In genomic region chr13:22103628-22104027, GRCh38 we compare ENCODE assay signal across 17 cellular contexts.
A peak's percentile ranks its signal among the peaks of the same experiment; 100 is the strongest.
DNase-seq lines count a peak whose midpoint lies in the region; ATAC-seq and TF ChIP-seq lines count a peak whose summit lies in the region.
"Had no signal": no experiment of that assay in that cellular context is flagged by ENCODE, and none has a peak within 500 bp of the region (broad histone marks: within the 10 kb centered on the region; RNA-seq: fewer than 3 reads in every experiment).

No MANE protein-coding gene starts in this region.

- intact Hi-C loops in activated CD4-positive, alpha-beta T cell treated with anti-CD3 and anti-CD28 coated beads, Interleukin-2, amount 10 ng/mL, durations not matched to agents 24 days and 14 days (cut with micrococcal nuclease), result no loop called here

- peaks cover 0 to 2% of the 10 kb centered on the region in 2 donors for H3K4me1 ChIP-seq in neuronal stem cell (ENCODE audit: control insufficient read depth in 2 of 2, insufficient read depth in 1 of 2, low read depth in 1 of 2, low read length in 2 of 2)

- ATAC-seq in activated T-helper 17 cell treated with anti-CD3 and anti-CD28 coated beads, Interleukin-2, amount 50 U/mL, for 72 hours (replicated peaks), result peak; percentile 77
- ATAC-seq in HG03280 (IDR thresholded peaks at IDR 0.05; ENCODE audit: unreplicated experiment), result no peak

- H3K4me1 Mint-ChIP-seq in activated CD4-positive, alpha-beta T cell treated with anti-CD3 and anti-CD28 coated beads, Interleukin-2, amount 10 ng/mL, durations not matched to agents 24 days and 14 days, result peaks cover 34% of the 10 kb centered on the region
- peaks cover 24% of the 10 kb centered on the region for H3K4me1 Mint-ChIP-seq in activated T-helper 17 cell treated with anti-CD3 and anti-CD28 coated beads, Interleukin-2, amount 50 U/mL, for 72 hours
- H3K4me1 Mint-ChIP-seq: H9 had no signal

- no peak overlapping the region for H3K4ac ChIP-seq in neuronal stem cell (ENCODE audit: low read length)

- peak overlapping the region; percentile 27 for H3K27ac Mint-ChIP-seq in activated CD4-positive, alpha-beta T cell treated with anti-CD3 and anti-CD28 coated beads, Interleukin-2, amount 10 ng/mL, durations not matched to agents 24 days and 14 days
- H3K27ac Mint-ChIP-seq in activated T-helper 17 cell treated with anti-CD3 and anti-CD28 coated beads, Interleukin-2, amount 50 U/mL, for 72 hours, result no peak overlapping the region
- H3K27ac Mint-ChIP-seq: H9 had no signal

- no peak overlapping the region for H2AK5ac ChIP-seq in neuronal stem cell (ENCODE audit: low read depth, low read length)

- no peak overlapping the region for H2BK15ac ChIP-seq in neuronal stem cell (ENCODE audit: low read length)

- H3K14ac ChIP-seq in neuronal stem cell (ENCODE audit: low read length), result no peak overlapping the region

- no peak overlapping the region for H3K4me2 ChIP-seq in neuronal stem cell (ENCODE audit: insufficient read depth, low read length, poor library complexity, severe bottlenecking)

- peak overlapping the region; percentile 9 for H3K9ac ChIP-seq in neuronal stem cell (ENCODE audit: low read depth, low read length, poor library complexity)

- H3K9me3 ChIP-seq in neuronal stem cell (replicated peaks in 1 of 2; ENCODE audit: control insufficient read depth in 2 of 2, insufficient read depth in 1 of 2, low read depth in 1 of 2, low read length in 2 of 2), result peaks cover 0 to 2% of the 10 kb centered on the region in 2 donors

- H2BK5ac ChIP-seq in neuronal stem cell (ENCODE audit: low read length), result no peak overlapping the region

- H2BK12ac ChIP-seq in neuronal stem cell (ENCODE audit: low read length), result peak overlapping the region; percentile 41

- peaks cover 21% of the 10 kb centered on the region for H3K9me3 Mint-ChIP-seq in activated CD4-positive, alpha-beta T cell treated with anti-CD3 and anti-CD28 coated beads, Interleukin-2, amount 10 ng/mL, durations not matched to agents 24 days and 14 days
- H3K9me3 Mint-ChIP-seq in activated T-helper 17 cell treated with anti-CD3 and anti-CD28 coated beads, Interleukin-2, amount 50 U/mL, for 72 hours, result peaks cover 3% of the 10 kb centered on the region

- H3K18ac ChIP-seq in neuronal stem cell (ENCODE audit: low read length), result no peak overlapping the region

- no peaks in the 10 kb centered on the region for H3K27me3 ChIP-seq in neuronal stem cell (ENCODE audit: control insufficient read depth in 3 of 3, insufficient read depth in 3 of 3, low read depth in 1 of 3, low read length in 3 of 3)

- no peaks in the 10 kb centered on the region for H3K79me1 ChIP-seq in neuronal stem cell (ENCODE audit: low read depth, low read length)

- no peak overlapping the region for H2AFZ ChIP-seq in neuronal stem cell (ENCODE audit: low read length)

- peaks cover 6% of the 10 kb centered on the region for H3K36me3 Mint-ChIP-seq in activated CD4-positive, alpha-beta T cell treated with anti-CD3 and anti-CD28 coated beads, Interleukin-2, amount 10 ng/mL, durations not matched to agents 24 days and 14 days (ENCODE audit: low read depth)
- no peaks in the 10 kb centered on the region for H3K36me3 Mint-ChIP-seq in activated T-helper 17 cell treated with anti-CD3 and anti-CD28 coated beads, Interleukin-2, amount 50 U/mL, for 72 hours (ENCODE audit: low read depth)

- H3K4me3 ChIP-seq in neuronal stem cell (ENCODE audit: low read length in 2 of 2) (no peak overlapping the region), coronary artery (no peak overlapping the region)

- DNase-seq in activated CD4-positive, alpha-beta T cell treated with anti-CD3 and anti-CD28 coated beads, Interleukin-2, amount 10 ng/mL, durations not matched to agents 24 days and 14 days, result no peak
- DNase-seq in activated CD4-positive, alpha-beta T cell treated with anti-CD3 and anti-CD28 coated beads for 1 hour, result no peak
- peak; percentile 33 for DNase-seq in AG20443 (ENCODE audit: low spot score)
- DNase-seq in neuronal stem cell (ENCODE audit: low spot score), result no peak
- no peak for DNase-seq in coronary artery (ENCODE audit: low spot score)
- DNase-seq in anterior cingulate cortex (lab: John Stamatoyannopoulos, UW), result no peak
- DNase-seq: H9; NCI-H1417; NCI-H1930; NCI-H2171; NCI-H446 treated with DMSO at 0.1 percent for 48 hours; NK-92 treated with Interleukin-12 subunit alpha and Interleukin-12 subunit beta, amount 100 ng/mL, for 24 hours; SIG-M5 had no signal

- no peaks in the 10 kb centered on the region for H3K27me3 Mint-ChIP-seq in activated CD4-positive, alpha-beta T cell treated with anti-CD3 and anti-CD28 coated beads, Interleukin-2, amount 10 ng/mL, durations not matched to agents 24 days and 14 days
- H3K27me3 Mint-ChIP-seq in activated T-helper 17 cell treated with anti-CD3 and anti-CD28 coated beads, Interleukin-2, amount 50 U/mL, for 72 hours, result no peaks in the 10 kb centered on the region

- TF ChIP-seq CTCF in coronary artery (IDR thresholded peaks at IDR 0.05), result no peak

- WGBS in neuronal stem cell (ENCODE audit: extremely low coverage in 2 of 2, insufficient read length in 2 of 2, insufficient replicate concordance in 1 of 2), 2 donors, result no CpG with 5 or more reads among the region's 3 CpGs

- no peak overlapping the region for H2BK120ac ChIP-seq in neuronal stem cell (ENCODE audit: low read depth, low read length)

- H4K8ac ChIP-seq in neuronal stem cell (ENCODE audit: low read depth, low read length), result no peak overlapping the region

- H3K4me3 Mint-ChIP-seq in activated CD4-positive, alpha-beta T cell treated with anti-CD3 and anti-CD28 coated beads, Interleukin-2, amount 10 ng/mL, durations not matched to agents 24 days and 14 days, result no peak overlapping the region
- no peak overlapping the region for H3K4me3 Mint-ChIP-seq in activated T-helper 17 cell treated with anti-CD3 and anti-CD28 coated beads, Interleukin-2, amount 50 U/mL, for 72 hours
- H3K4me3 Mint-ChIP-seq: H9 had no signal

- no peak overlapping the region for H3K23ac ChIP-seq in neuronal stem cell (ENCODE audit: low read depth, low read length, poor library complexity)

- no peak overlapping the region for H3K27ac ChIP-seq in neuronal stem cell (replicated peaks; ENCODE audit: low read length)
- H3K27ac ChIP-seq in coronary artery, result no peak overlapping the region
- H3K27ac ChIP-seq: C4-2B, HL-60 had no signal

- no peak overlapping the region for H4K91ac ChIP-seq in neuronal stem cell (ENCODE audit: low read depth, low read length, poor library complexity)

- no peaks in the 10 kb centered on the region for H3K36me3 ChIP-seq in neuronal stem cell (replicated peaks in 1 of 2; ENCODE audit: control insufficient read depth in 2 of 2, insufficient read depth in 2 of 2, low read length in 2 of 2)
